In genomic region chr13:99967884-99968520, GRCh38 we compare ENCODE assay signal across 10 cellular contexts. TPM values are rescaled to one million over a fixed set of nuclear protein-coding genes. Genes with fewer than 3 reads are reported as not detected.
DNase-seq lines count a peak whose midpoint lies in the region; ATAC-seq and TF ChIP-seq lines count a peak whose summit lies in the region.
"Had no signal": no experiment of that assay in that cellular context is flagged by ENCODE, and none has a peak within 500 bp of the region (broad histone marks: within the 10 kb centered on the region; RNA-seq: fewer than 3 reads in every experiment).

No MANE protein-coding gene starts in this region.

- H3K27me3 ChIP-seq in heart left ventricle (peaks cover 64 to 97% (median 92%) of the 10 kb centered on the region in 9 donors), right atrium auricular region (peaks cover 50 to 54% of the 10 kb centered on the region in 2 donors), upper lobe of right lung (peaks cover 92% of the 10 kb centered on the region)

- H3K27ac Mint-ChIP-seq in mesothelial cell of epicardium, result no peak overlapping the region

- ATAC-seq in heart left ventricle (no peak), upper lobe of right lung (no peak), GM21367 (IDR thresholded peaks at IDR 0.05; ENCODE audit: unreplicated experiment) (no peak)

- H3K36me3 Mint-ChIP-seq in mesothelial cell of epicardium, result no peaks in the 10 kb centered on the region

- DNase-seq in heart left ventricle, result no peak
- DNase-seq in right atrium auricular region (ENCODE audit: low spot score), result no peak
- DNase-seq in mesothelial cell of epicardium (ENCODE audit: low spot score in 2 of 2, unreplicated experiment in 2 of 2), result no peak
- no peak for DNase-seq in upper lobe of right lung
- DNase-seq in COR-L47 (lab: John Stamatoyannopoulos, UW), result no peak
- no peak for DNase-seq in effector CD4-positive, alpha-beta T cell
- DNase-seq: DND-41; stimulated activated CD4-positive, alpha-beta T cell treated with anti-CD3 and anti-CD28 coated beads, Interleukin-2, amount 100 ng/mL, for 24 hours had no signal

- H3K4me3 ChIP-seq in heart left ventricle, result peak overlapping the region; percentile 16 to 46 (median 37)
- peak overlapping the region in 1 of 2 donors; percentile 33 for H3K4me3 ChIP-seq in right atrium auricular region
- H3K4me3 ChIP-seq in upper lobe of right lung, result peak overlapping the region; percentile 23

- 4 to 8% (median 7%) methylated on average over 29 to 58 of the region's 58 CpGs for WGBS in heart left ventricle, 4 donors

- H3K4me1 Mint-ChIP-seq in mesothelial cell of epicardium, result peaks cover 13% of the 10 kb centered on the region

- H3K36me3 ChIP-seq in heart left ventricle (no peaks in the 10 kb centered on the region), right atrium auricular region (no peaks in the 10 kb centered on the region), upper lobe of right lung (no peaks in the 10 kb centered on the region)

- H3K4me1 ChIP-seq in heart left ventricle (peaks cover 10 to 39% (median 20%) of the 10 kb centered on the region in 12 donors), right atrium auricular region (peaks cover 0 to 37% of the 10 kb centered on the region in 2 donors), upper lobe of right lung (peaks cover 26% of the 10 kb centered on the region)

- no peaks in the 10 kb centered on the region for H3K9me3 ChIP-seq in heart left ventricle
- H3K9me3 ChIP-seq in right atrium auricular region, result no peaks in the 10 kb centered on the region
- no peaks in the 10 kb centered on the region for H3K9me3 ChIP-seq in upper lobe of right lung

- TF ChIP-seq CTCF in heart left ventricle (IDR thresholded peaks at IDR 0.05) (no peak), right atrium auricular region (IDR thresholded peaks at IDR 0.05) (no peak), mesothelial cell of epicardium (IDR thresholded peaks at IDR 0.05; ENCODE audit: unreplicated experiment) (no peak), upper lobe of right lung (IDR thresholded peaks at IDR 0.05) (no peak)

- TF ChIP-seq POLR2A in heart left ventricle (IDR thresholded peaks at IDR 0.05), result no peak

- intact Hi-C loops in heart left ventricle (cut with DNase I), result no loop called here
- intact Hi-C loops in upper lobe of right lung (cut with DNase I), result no loop called here

- peak overlapping the region; percentile 37 for H3K4me3 Mint-ChIP-seq in mesothelial cell of epicardium

- peaks cover 77% of the 10 kb centered on the region for H3K27me3 Mint-ChIP-seq in mesothelial cell of epicardium (ENCODE audit: low read depth)

- no peaks in the 10 kb centered on the region for H3K9me3 Mint-ChIP-seq in mesothelial cell of epicardium

- H3K27ac ChIP-seq in heart left ventricle (no peak overlapping the region), right atrium auricular region (no peak overlapping the region), angular gyrus (ENCODE audit: low read depth, low read length) (peak overlapping the region; percentile 50), upper lobe of right lung (no peak overlapping the region)

RNA-seq across cellular contexts. Expression of gene ZIC5, which starts 3.6 kb away (rescaled TPM):
- total RNA-seq in heart left ventricle (not detected), right atrium auricular region (not detected), mesothelial cell of epicardium (not detected in 3 replicates), upper lobe of right lung (not detected)
- polyA plus RNA-seq in heart left ventricle, result not detected

RNA-seq across cellular contexts. Expression of gene ZIC2, which starts 13.6 kb away (rescaled TPM):
- total RNA-seq in heart left ventricle (not detected), right atrium auricular region (under 1 TPM in 1 of 2 donors, not detected in 1; 0.08 TPM), mesothelial cell of epicardium (0.47 TPM in 1 of 3 replicates, not detected in the others), upper lobe of right lung (not detected)
- polyA plus RNA-seq in heart left ventricle, result not detected
